In the genomic region with DNA sequence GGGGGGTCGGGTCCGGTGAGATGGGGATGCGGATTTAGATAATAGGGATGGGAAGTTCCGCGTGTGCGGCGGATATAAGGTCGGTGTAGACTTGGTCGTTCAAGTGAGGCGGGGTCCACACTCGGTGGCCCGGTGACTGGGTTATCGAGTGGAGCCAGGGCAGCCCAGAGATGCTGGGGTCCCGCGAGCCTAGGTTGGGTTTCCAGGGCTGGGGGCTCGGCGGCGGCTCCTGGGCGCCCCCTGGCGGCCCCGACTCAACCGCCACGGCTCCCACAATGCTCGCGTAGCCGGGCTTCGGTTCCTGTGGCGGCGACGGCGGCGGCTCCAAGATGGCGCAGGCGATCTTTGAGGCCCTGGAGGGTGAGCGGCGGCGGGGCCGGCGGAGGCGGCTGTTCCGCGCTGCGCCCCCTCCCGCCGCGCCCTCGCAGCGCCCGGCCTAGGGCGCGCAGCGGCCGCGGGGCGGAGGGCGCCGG, we compare ENCODE assay signal across 1 cellular context.
TF ChIP-seq lines count a peak whose summit lies in the region.

TSS of gene ZNF341 (plus strand) at position 304 of the 473 bp plus-strand sequence. CDS start at position 330, 26 bp downstream.

TF ChIP-seq in K562, 482 proteins besides CTCF, POLR2A, EP300 and RAD21 (continued from another document and continues in another):
- TF ChIP-seq TAF15 (IDR thresholded peaks at IDR 0.05; ENCODE audit: low read depth, low read length) (no peak), SREBF1 (IDR thresholded peaks at IDR 0.05; ENCODE audit: borderline replicate concordance, low read depth, low read length) (no peak), THAP12 (CRISPR knock-in tag; IDR thresholded peaks at IDR 0.05) (no peak), KAT2B (IDR thresholded peaks at IDR 0.05; ENCODE audit: low read depth, low read length) (no peak), ZNF785 (CRISPR knock-in tag; IDR thresholded peaks at IDR 0.05) (no peak), ZNF347 (CRISPR knock-in tag; IDR thresholded peaks at IDR 0.05; ENCODE audit: low read depth) (no peak), ETV1 (tag; conservative IDR thresholded peaks at IDR 0.05; ENCODE audit: low read depth) (no peak), HDAC2 (IDR thresholded peaks at IDR 0.05) (peak; percentile 52; the same call in 1 of the 2 replicates), SP2 (IDR thresholded peaks at IDR 0.05; ENCODE audit: extremely low read depth, low read depth, low read length, poor library complexity, severe bottlenecking) (no peak), ZNF384 (IDR thresholded peaks at IDR 0.05; ENCODE audit: low read depth, low read length) (0 out of 2 replicates have a peak, but pooled peaks have one; percentile 9), HBP1 (CRISPR knock-in tag; IDR thresholded peaks at IDR 0.05) (no peak), MTA1 (IDR thresholded peaks at IDR 0.05; ENCODE audit: borderline replicate concordance) (0 out of 2 replicates have a peak, but pooled peaks have one; percentile 2), ETV5 (CRISPR knock-in tag; IDR thresholded peaks at IDR 0.05; ENCODE audit: low read depth) (no peak), ZNF830 (CRISPR knock-in tag; IDR thresholded peaks at IDR 0.05) (no peak), SMARCA4 (IDR thresholded peaks at IDR 0.05) (no peak), PHF8 (IDR thresholded peaks at IDR 0.05; ENCODE audit: borderline replicate concordance, low read length) (no peak), SRSF3 (IDR thresholded peaks at IDR 0.05; ENCODE audit: insufficient read depth, low read length) (no peak), TAL1 (IDR thresholded peaks at IDR 0.05) (no peak), ARNT (IDR thresholded peaks at IDR 0.05) (no peak), ZNF76 (CRISPR knock-in tag; IDR thresholded peaks at IDR 0.05; ENCODE audit: borderline replicate concordance) (no peak), ZNF699 (CRISPR knock-in tag; IDR thresholded peaks at IDR 0.05; ENCODE audit: insufficient replicate concordance) (no peak), ARID2 (IDR thresholded peaks at IDR 0.05) (peak; percentile 45; the same call in 1 of the 2 replicates), SIN3B (IDR thresholded peaks at IDR 0.05; ENCODE audit: low read depth) (peak; percentile 51; the same call in 1 of the 2 replicates), ZNF143 (CRISPR knock-in tag; IDR thresholded peaks at IDR 0.05) (peak; percentile 60; the same call in 1 of the 2 replicates), NR4A1 (CRISPR knock-in tag; IDR thresholded peaks at IDR 0.05) (no peak), NR4A1 (tag; IDR thresholded peaks at IDR 0.05) (no peak), POLR2AphosphoS2 (IDR thresholded peaks at IDR 0.05; ENCODE audit: low read length) (no peak), SMAD4 (CRISPR knock-in tag; conservative IDR thresholded peaks at IDR 0.05) (peak; percentile 98), ERF (CRISPR knock-in tag; IDR thresholded peaks at IDR 0.05) (no peak), ZNF133 (CRISPR knock-in tag; IDR thresholded peaks at IDR 0.05) (no peak), ZNF354B (CRISPR knock-in tag; IDR thresholded peaks at IDR 0.05) (no peak), KAT7 (CRISPR knock-in tag; IDR thresholded peaks at IDR 0.05; ENCODE audit: borderline replicate concordance) (no peak), SMARCA5 (IDR thresholded peaks at IDR 0.05) (peak; percentile 28; the same call in 1 of the 2 replicates), SOX6 (IDR thresholded peaks at IDR 0.05) (no peak), XRCC5 (IDR thresholded peaks at IDR 0.05; ENCODE audit: low read depth, low read length) (peak; percentile 95), MNT (conservative IDR thresholded peaks at IDR 0.05) (peak in 1 of 2 experiments; percentile 42; a peak in 1 of 4 replicates), CXXC5 (CRISPR knock-in tag; IDR thresholded peaks at IDR 0.05) (peak; percentile 97), MEF2D (tag; conservative IDR thresholded peaks at IDR 0.05; ENCODE audit: low read depth) (no peak), NR1H2 (CRISPR knock-in tag; IDR thresholded peaks at IDR 0.05) (no peak), HOXB6 (CRISPR knock-in tag; IDR thresholded peaks at IDR 0.05; ENCODE audit: borderline replicate concordance) (no peak), MTA3 (IDR thresholded peaks at IDR 0.05; ENCODE audit: borderline replicate concordance) (0 out of 2 replicates have a peak, but pooled peaks have one; percentile 6), RCOR1 (IDR thresholded peaks at IDR 0.05; ENCODE audit: borderline replicate concordance in 1 of 2, low read depth in 2 of 2, low read length in 2 of 2) (no peak; a peak in 1 of 4 replicates), RBBP5 (IDR thresholded peaks at IDR 0.05; ENCODE audit: borderline replicate concordance, insufficient read depth, low read length, poor library complexity, severe bottlenecking) (no peak), CEBPB (tag; IDR thresholded peaks at IDR 0.05) (no peak)
- TF ChIP-seq, protein P1, sequence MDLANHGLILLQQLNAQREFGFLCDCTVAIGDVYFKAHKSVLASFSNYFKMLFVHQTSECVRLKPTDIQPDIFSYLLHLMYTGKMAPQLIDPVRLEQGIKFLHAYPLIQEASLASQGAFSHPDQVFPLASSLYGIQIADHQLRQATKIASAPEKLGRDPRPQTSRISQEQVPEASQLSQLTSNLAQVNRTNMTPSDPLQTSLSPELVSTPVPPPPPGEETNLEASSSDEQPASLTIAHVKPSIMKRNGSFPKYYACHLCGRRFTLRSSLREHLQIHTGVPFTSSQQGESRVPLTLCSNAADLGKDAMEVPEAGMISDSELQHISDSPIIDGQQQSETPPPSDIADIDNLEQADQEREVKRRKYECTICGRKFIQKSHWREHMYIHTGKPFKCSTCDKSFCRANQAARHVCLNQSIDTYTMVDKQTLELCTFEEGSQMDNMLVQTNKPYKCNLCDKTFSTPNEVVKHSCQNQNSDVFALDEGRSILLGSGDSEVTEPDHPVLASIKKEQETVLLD (IDR thresholded peaks at IDR 0.05) = 0 out of 2 replicates have a peak, but pooled peaks have one; percentile 42
- TF ChIP-seq, protein P2, sequence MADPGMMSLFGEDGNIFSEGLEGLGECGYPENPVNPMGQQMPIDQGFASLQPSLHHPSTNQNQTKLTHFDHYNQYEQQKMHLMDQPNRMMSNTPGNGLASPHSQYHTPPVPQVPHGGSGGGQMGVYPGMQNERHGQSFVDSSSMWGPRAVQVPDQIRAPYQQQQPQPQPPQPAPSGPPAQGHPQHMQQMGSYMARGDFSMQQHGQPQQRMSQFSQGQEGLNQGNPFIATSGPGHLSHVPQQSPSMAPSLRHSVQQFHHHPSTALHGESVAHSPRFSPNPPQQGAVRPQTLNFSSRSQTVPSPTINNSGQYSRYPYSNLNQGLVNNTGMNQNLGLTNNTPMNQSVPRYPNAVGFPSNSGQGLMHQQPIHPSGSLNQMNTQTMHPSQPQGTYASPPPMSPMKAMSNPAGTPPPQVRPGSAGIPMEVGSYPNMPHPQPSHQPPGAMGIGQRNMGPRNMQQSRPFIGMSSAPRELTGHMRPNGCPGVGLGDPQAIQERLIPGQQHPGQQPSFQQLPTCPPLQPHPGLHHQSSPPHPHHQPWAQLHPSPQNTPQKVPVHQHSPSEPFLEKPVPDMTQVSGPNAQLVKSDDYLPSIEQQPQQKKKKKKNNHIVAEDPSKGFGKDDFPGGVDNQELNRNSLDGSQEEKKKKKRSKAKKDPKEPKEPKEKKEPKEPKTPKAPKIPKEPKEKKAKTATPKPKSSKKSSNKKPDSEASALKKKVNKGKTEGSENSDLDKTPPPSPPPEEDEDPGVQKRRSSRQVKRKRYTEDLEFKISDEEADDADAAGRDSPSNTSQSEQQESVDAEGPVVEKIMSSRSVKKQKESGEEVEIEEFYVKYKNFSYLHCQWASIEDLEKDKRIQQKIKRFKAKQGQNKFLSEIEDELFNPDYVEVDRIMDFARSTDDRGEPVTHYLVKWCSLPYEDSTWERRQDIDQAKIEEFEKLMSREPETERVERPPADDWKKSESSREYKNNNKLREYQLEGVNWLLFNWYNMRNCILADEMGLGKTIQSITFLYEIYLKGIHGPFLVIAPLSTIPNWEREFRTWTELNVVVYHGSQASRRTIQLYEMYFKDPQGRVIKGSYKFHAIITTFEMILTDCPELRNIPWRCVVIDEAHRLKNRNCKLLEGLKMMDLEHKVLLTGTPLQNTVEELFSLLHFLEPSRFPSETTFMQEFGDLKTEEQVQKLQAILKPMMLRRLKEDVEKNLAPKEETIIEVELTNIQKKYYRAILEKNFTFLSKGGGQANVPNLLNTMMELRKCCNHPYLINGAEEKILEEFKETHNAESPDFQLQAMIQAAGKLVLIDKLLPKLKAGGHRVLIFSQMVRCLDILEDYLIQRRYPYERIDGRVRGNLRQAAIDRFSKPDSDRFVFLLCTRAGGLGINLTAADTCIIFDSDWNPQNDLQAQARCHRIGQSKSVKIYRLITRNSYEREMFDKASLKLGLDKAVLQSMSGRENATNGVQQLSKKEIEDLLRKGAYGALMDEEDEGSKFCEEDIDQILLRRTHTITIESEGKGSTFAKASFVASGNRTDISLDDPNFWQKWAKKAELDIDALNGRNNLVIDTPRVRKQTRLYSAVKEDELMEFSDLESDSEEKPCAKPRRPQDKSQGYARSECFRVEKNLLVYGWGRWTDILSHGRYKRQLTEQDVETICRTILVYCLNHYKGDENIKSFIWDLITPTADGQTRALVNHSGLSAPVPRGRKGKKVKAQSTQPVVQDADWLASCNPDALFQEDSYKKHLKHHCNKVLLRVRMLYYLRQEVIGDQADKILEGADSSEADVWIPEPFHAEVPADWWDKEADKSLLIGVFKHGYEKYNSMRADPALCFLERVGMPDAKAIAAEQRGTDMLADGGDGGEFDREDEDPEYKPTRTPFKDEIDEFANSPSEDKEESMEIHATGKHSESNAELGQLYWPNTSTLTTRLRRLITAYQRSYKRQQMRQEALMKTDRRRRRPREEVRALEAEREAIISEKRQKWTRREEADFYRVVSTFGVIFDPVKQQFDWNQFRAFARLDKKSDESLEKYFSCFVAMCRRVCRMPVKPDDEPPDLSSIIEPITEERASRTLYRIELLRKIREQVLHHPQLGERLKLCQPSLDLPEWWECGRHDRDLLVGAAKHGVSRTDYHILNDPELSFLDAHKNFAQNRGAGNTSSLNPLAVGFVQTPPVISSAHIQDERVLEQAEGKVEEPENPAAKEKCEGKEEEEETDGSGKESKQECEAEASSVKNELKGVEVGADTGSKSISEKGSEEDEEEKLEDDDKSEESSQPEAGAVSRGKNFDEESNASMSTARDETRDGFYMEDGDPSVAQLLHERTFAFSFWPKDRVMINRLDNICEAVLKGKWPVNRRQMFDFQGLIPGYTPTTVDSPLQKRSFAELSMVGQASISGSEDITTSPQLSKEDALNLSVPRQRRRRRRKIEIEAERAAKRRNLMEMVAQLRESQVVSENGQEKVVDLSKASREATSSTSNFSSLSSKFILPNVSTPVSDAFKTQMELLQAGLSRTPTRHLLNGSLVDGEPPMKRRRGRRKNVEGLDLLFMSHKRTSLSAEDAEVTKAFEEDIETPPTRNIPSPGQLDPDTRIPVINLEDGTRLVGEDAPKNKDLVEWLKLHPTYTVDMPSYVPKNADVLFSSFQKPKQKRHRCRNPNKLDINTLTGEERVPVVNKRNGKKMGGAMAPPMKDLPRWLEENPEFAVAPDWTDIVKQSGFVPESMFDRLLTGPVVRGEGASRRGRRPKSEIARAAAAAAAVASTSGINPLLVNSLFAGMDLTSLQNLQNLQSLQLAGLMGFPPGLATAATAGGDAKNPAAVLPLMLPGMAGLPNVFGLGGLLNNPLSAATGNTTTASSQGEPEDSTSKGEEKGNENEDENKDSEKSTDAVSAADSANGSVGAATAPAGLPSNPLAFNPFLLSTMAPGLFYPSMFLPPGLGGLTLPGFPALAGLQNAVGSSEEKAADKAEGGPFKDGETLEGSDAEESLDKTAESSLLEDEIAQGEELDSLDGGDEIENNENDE (IDR thresholded peaks at IDR 0.05; ENCODE audit: low read depth, low read length) = no peak
- TF ChIP-seq, protein P3, sequence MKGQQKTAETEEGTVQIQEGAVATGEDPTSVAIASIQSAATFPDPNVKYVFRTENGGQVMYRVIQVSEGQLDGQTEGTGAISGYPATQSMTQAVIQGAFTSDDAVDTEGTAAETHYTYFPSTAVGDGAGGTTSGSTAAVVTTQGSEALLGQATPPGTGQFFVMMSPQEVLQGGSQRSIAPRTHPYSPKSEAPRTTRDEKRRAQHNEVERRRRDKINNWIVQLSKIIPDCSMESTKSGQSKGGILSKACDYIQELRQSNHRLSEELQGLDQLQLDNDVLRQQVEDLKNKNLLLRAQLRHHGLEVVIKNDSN (CRISPR knock-in tag; IDR thresholded peaks at IDR 0.05) = no peak
- TF ChIP-seq, protein P4, sequence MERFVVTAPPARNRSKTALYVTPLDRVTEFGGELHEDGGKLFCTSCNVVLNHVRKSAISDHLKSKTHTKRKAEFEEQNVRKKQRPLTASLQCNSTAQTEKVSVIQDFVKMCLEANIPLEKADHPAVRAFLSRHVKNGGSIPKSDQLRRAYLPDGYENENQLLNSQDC (CRISPR knock-in tag; IDR thresholded peaks at IDR 0.05) = peak; percentile 29; the same call in 1 of the 2 replicates
